ENCODE assay signal across 12 cellular contexts in the genomic region with DNA sequence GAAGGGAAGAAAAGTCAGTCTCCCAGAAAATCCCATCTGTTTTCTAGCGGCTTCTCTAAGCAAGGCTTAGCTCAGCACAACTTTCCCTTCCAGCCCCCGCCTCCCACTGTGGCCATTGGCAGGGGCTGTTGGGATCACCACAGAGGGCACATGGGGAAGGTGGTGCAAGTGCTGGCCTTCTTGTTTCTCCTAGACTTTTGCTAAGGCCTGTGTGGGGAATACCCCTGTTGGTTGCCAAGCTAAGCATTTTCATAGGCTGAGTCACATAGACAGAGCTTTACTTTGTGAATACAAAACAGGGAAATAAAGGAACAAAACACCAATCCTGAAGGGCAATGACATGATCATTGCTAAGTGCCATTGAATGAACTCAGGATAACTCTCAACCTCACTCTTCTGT. TPM values are rescaled to one million over a fixed set of nuclear protein-coding genes. Genes with fewer than 3 reads are reported as not detected.
A peak's percentile ranks its signal among the peaks of the same experiment; 100 is the strongest.
DNase-seq lines count a peak whose midpoint lies in the region; TF ChIP-seq lines count a peak whose summit lies in the region.
"Had no signal": no experiment of that assay in that cellular context is flagged by ENCODE, and none has a peak within 500 bp of the region (broad histone marks: within the 10 kb centered on the region; RNA-seq: fewer than 3 reads in every experiment).

No MANE protein-coding gene starts in this region.

- H3K36me3 ChIP-seq in transverse colon = no peaks in the 10 kb centered on the region

- no peaks in the 10 kb centered on the region for H3K27me3 ChIP-seq in transverse colon

- 100% methylated on average over 2 of the region's 2 CpGs; no CpG with 5 or more reads in 1 of the 2 donors for WGBS in transverse colon (ENCODE audit: low coverage in 1 of 2), 2 donors

- no peaks in the 10 kb centered on the region for H3K9me3 ChIP-seq in transverse colon

- TF ChIP-seq EP300 in transverse colon (IDR thresholded peaks at IDR 0.05; ENCODE audit: low read depth) = no peak

- peaks cover 0 to 23% (median 11%) of the 10 kb centered on the region in 4 donors for H3K4me1 ChIP-seq in transverse colon

- DNase-seq in HCEC 1CT (peak; percentile 70), amniotic epithelial cell (ENCODE audit: low read depth) (peak; percentile 84), foreskin melanocyte (peak; percentile 2), transverse colon (no peak), SIG-M5 (lab: John Stamatoyannopoulos, UW) (no peak), NCI-H1092 (lab: John Stamatoyannopoulos, UW) (no peak)
- DNase-seq in activated CD8-positive, alpha-beta memory T cell treated with anti-CD3 and anti-CD28 coated beads, Interleukin-2, amount 50 U/mL, for 48 hours = no peak
- DNase-seq: activated T-cell treated with anti-CD3 and anti-CD28 coated beads, Interleukin-2, amount 50 U/mL, for 72 hours; naive thymus-derived CD4-positive, alpha-beta T cell; NCI-H2081; OCI-M1; stimulated activated naive CD4-positive, alpha-beta T cell had no signal

- no peak for TF ChIP-seq POLR2A in transverse colon (IDR thresholded peaks at IDR 0.05)

- H3K27ac ChIP-seq in transverse colon = peak overlapping the region; percentile 43 to 65 (median 60)

- in situ Hi-C loops in transverse colon (cut with MboI; ENCODE audit: low pct_ligation_motif_present in 1 of 4, low pct_unique_long_range_greater_than_20kb in 1 of 4, low sequenced_read_pairs in 3 of 4) = no loop called here

- no peak for TF ChIP-seq CTCF in transverse colon (IDR thresholded peaks at IDR 0.05)

- H3K4me3 ChIP-seq in transverse colon = no peak overlapping the region

- intact Hi-C loops in transverse colon (cut with DNase I; ENCODE audit: low total_unique reads) = no loop called here

RNA-seq across cellular contexts. Expression of a gene that starts 32.4 kb away (rescaled TPM):
- 10 to 100 TPM in 1 of 4 donors, 1 to 10 TPM in 3; 4.2 to 12.7 (median 7.5) TPM for total RNA-seq in transverse colon

Comparison
In these comparisons a context has a peak if more than half of its experiments do, and no peak if none do; other contexts are left out.
1. DNase-seq: peak in HCEC 1CT (single experiment), amniotic epithelial cell (single experiment) and foreskin melanocyte (single experiment); none in transverse colon (single experiment), SIG-M5 (single experiment), activated CD8-positive, alpha-beta memory T cell treated with anti-CD3 and anti-CD28 coated beads, Interleukin-2, amount 50 U/mL, for 48 hours (single experiment) and NCI-H1092 (single experiment).